Comparison of ENCODE assay signal across 8 cellular contexts in the genomic region with DNA sequence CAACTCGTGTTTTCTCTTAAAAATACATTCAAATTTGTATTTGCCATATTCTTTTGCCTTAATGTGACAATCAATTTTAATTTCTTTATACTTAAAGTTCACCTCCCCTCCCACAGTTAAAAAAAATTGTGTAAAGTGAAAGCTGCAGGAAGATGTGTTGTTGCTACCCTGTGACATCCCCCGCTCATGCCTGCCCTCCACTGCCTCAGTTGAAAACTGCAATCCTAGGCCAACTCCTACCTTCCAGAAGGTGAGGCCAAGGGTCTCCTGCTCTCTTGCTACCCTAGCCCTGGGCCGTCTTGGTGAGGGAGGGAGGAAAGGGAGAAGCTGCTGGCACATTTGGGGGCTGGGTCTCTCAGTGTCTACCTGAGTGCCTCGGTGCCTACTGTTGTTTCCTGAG. TPM values are rescaled to one million over a fixed set of nuclear protein-coding genes. Genes with fewer than 3 reads are reported as not detected.
DNase-seq lines count a peak whose midpoint lies in the region; ATAC-seq, FAIRE-seq and TF ChIP-seq lines count a peak whose summit lies in the region.

No MANE protein-coding gene starts in this region.

- ATAC-seq in mucosa of descending colon: peak; percentile 44
- ATAC-seq in GM18868 (IDR thresholded peaks at IDR 0.05; ENCODE audit: unreplicated experiment): no peak
- ATAC-seq in HG02885 (IDR thresholded peaks at IDR 0.05; ENCODE audit: poor library complexity, unreplicated experiment): no peak
- ATAC-seq in GM19324 (IDR thresholded peaks at IDR 0.05; ENCODE audit: low FRiP score, unreplicated experiment): no peak
- no peak for ATAC-seq in HG03442 (IDR thresholded peaks at IDR 0.05; ENCODE audit: unreplicated experiment)

- H3K4me3 ChIP-seq in OCI-LY3 (ENCODE audit: low read length) (no peak overlapping the region), mucosa of descending colon (no peak overlapping the region)

- H3K4me3 Mint-ChIP-seq in activated T-helper 2 cell treated with anti-CD3 and anti-CD28 coated beads, Interferon-gamma antibody, Interleukin-2, Interleukin-4, amounts not matched to agents 10 μg/mL and 5 μg/mL and 100 μg/mL, durations not matched to agents 14 hours and 24 hours and 36 hours (ENCODE audit: low read depth): no peak overlapping the region

- DNase-seq in D721Med (ENCODE audit: insufficient read length, low spot score): no peak
- DNase-seq in activated T-helper 2 cell treated with anti-CD3 and anti-CD28 coated beads, Interferon-gamma antibody, Interleukin-2, Interleukin-4, amounts not matched to agents 10 μg/mL and 5 μg/mL and 100 μg/mL, durations not matched to agents 14 hours and 24 hours and 36 hours (ENCODE audit: low spot score): peak; percentile 33
- no peak for DNase-seq in mucosa of descending colon

- TF ChIP-seq CTCF in D721Med (IDR thresholded peaks at IDR 0.05; ENCODE audit: insufficient read depth, missing control alignments): peak; percentile 12
- TF ChIP-seq CTCF in OCI-LY3 (IDR thresholded peaks at IDR 0.05; ENCODE audit: low read depth, low read length): peak; percentile 75
- TF ChIP-seq CTCF in mucosa of descending colon (IDR thresholded peaks at IDR 0.05): no peak

- H3K79me2 ChIP-seq in OCI-LY3 (ENCODE audit: low read length): no peaks in the 10 kb centered on the region

- 0 out of 2 replicates have a peak overlapping the region, but pooled peaks have one; percentile 5 for H3K4me2 ChIP-seq in OCI-LY3 (ENCODE audit: low read length)

- no peak for FAIRE-seq in D721Med (lab: Jason Lieb, UNC)

- H4K20me1 ChIP-seq in OCI-LY3 (ENCODE audit: insufficient read depth, low read length): no peaks in the 10 kb centered on the region

- no peak overlapping the region for H3K9ac ChIP-seq in OCI-LY3 (ENCODE audit: low read length)

- no peaks in the 10 kb centered on the region for H3K9me3 Mint-ChIP-seq in activated T-helper 2 cell treated with anti-CD3 and anti-CD28 coated beads, Interferon-gamma antibody, Interleukin-2, Interleukin-4, amounts not matched to agents 10 μg/mL and 5 μg/mL and 100 μg/mL, durations not matched to agents 14 hours and 24 hours and 36 hours

- peaks cover 24% of the 10 kb centered on the region for H3K4me1 Mint-ChIP-seq in activated T-helper 2 cell treated with anti-CD3 and anti-CD28 coated beads, Interferon-gamma antibody, Interleukin-2, Interleukin-4, amounts not matched to agents 10 μg/mL and 5 μg/mL and 100 μg/mL, durations not matched to agents 14 hours and 24 hours and 36 hours (ENCODE audit: low read depth)

- no peaks in the 10 kb centered on the region for H3K36me3 Mint-ChIP-seq in activated T-helper 2 cell treated with anti-CD3 and anti-CD28 coated beads, Interferon-gamma antibody, Interleukin-2, Interleukin-4, amounts not matched to agents 10 μg/mL and 5 μg/mL and 100 μg/mL, durations not matched to agents 14 hours and 24 hours and 36 hours (ENCODE audit: low read depth)

- no peak overlapping the region for H3K27ac Mint-ChIP-seq in activated T-helper 2 cell treated with anti-CD3 and anti-CD28 coated beads, Interferon-gamma antibody, Interleukin-2, Interleukin-4, amounts not matched to agents 10 μg/mL and 5 μg/mL and 100 μg/mL, durations not matched to agents 14 hours and 24 hours and 36 hours

- no peaks in the 10 kb centered on the region for H3K27me3 Mint-ChIP-seq in activated T-helper 2 cell treated with anti-CD3 and anti-CD28 coated beads, Interferon-gamma antibody, Interleukin-2, Interleukin-4, amounts not matched to agents 10 μg/mL and 5 μg/mL and 100 μg/mL, durations not matched to agents 14 hours and 24 hours and 36 hours (ENCODE audit: low read depth)

- no peak overlapping the region for H2AFZ ChIP-seq in OCI-LY3 (ENCODE audit: low read depth, low read length)

- intact Hi-C loops in activated T-helper 2 cell treated with anti-CD3 and anti-CD28 coated beads, Interferon-gamma antibody, Interleukin-2, Interleukin-4, amounts not matched to agents 10 μg/mL and 5 μg/mL and 100 μg/mL, durations not matched to agents 14 hours and 24 hours and 36 hours (cut with micrococcal nuclease): loop anchor here (1.0 kb wide), 2 partner anchors 38 to 156 kb away; no protein-coding TSS in a partner anchor
- intact Hi-C loops in mucosa of descending colon (cut with DNase I, micrococcal nuclease): no loop called here

- H3K4me1 ChIP-seq in OCI-LY3 (ENCODE audit: low read length): no peaks in the 10 kb centered on the region
- no peaks in the 10 kb centered on the region for H3K4me1 ChIP-seq in mucosa of descending colon (ENCODE audit: low read depth)

- H3K27me3 ChIP-seq in OCI-LY3 (ENCODE audit: low read depth, low read length): no peaks in the 10 kb centered on the region

- no peaks in the 10 kb centered on the region for H3K9me3 ChIP-seq in OCI-LY3 (ENCODE audit: insufficient read depth, low read length)
- no peaks in the 10 kb centered on the region for H3K9me3 ChIP-seq in mucosa of descending colon

- H3K36me3 ChIP-seq in OCI-LY3 (replicated peaks; ENCODE audit: low read depth, low read length): no peaks in the 10 kb centered on the region
- no peaks in the 10 kb centered on the region for H3K36me3 ChIP-seq in mucosa of descending colon (ENCODE audit: low read depth)

- H3K27ac ChIP-seq in OCI-LY3 (ENCODE audit: low read length): no peak overlapping the region

RNA-seq across cellular contexts. Expression of gene CMTM7, which starts 57.0 kb away (rescaled TPM):
- total RNA-seq in activated T-helper 2 cell treated with anti-CD3 and anti-CD28 coated beads, Interferon-gamma antibody, Interleukin-2, Interleukin-4, amounts not matched to agents 10 μg/mL and 5 μg/mL and 100 μg/mL, durations not matched to agents 14 hours and 24 hours and 36 hours: 60.0 and 60.9 TPM in 2 replicates
- total RNA-seq in mucosa of descending colon: 1 to 10 TPM; 3.6 to 5.1 (median 4.8) TPM

Comparison
In these comparisons a context has a peak if more than half of its experiments do, and no peak if none do; other contexts are left out.
1. RNA of gene CMTM7, which starts 57.0 kb away (total RNA-seq): 60.0 to 60.9 TPM in activated T-helper 2 cell treated with anti-CD3 and anti-CD28 coated beads, Interferon-gamma antibody, Interleukin-2, Interleukin-4, amounts not matched to agents 10 μg/mL and 5 μg/mL and 100 μg/mL, durations not matched to agents 14 hours and 24 hours and 36 hours; 3.6 to 5.1 TPM in mucosa of descending colon; every median in the first group is over 10 times any median in the second.